In the genomic region with DNA sequence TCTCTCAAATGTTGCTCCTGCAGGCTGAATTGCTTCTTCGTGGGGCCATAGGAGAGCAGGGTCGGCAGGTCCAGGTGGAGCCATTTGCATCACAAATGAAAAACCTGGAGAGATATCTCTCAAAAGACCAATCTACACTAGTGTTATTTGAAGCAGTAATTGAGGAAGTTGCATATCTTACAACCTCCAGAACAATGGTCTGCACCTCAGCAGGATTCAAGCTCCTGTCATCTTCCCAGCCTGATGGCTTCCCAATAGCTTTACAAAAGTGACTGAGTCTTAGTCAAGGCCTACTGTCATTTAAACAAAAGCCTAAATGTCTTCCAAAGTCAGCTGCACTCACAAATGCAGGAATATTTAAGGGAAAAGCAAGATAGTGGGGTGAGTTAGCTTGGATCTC, we compare ENCODE assay signal across 39 cellular contexts.
"Had no signal": no experiment of that assay in that cellular context is flagged by ENCODE, and none has a peak within 500 bp of the region (broad histone marks: within the 10 kb centered on the region; RNA-seq: fewer than 3 reads in every experiment).

No MANE protein-coding gene starts in this region.

- H3K4me1 ChIP-seq: ascending aorta had no signal

- ATAC-seq: activated CD4-positive, alpha-beta T cell treated with anti-CD3 and anti-CD28 coated beads for 36 hours; activated CD4-positive, CD25-positive, alpha-beta regulatory T cell treated with anti-CD3 and anti-CD28 coated beads, Interleukin-2, amount 50 U/mL, for 24 hours; activated CD8-positive, alpha-beta memory T cell treated with anti-CD3 and anti-CD28 coated beads, Interleukin-2, amount 10 ng/mL, durations not matched to agents 7 days and 5 days; activated CD8-positive, alpha-beta T cell treated with anti-CD3 and anti-CD28 coated beads, Interleukin-2, amount 10 ng/mL, durations not matched to agents 7 days and 5 days; activated naive CD8-positive, alpha-beta T cell treated with anti-CD3 and anti-CD28 coated beads, Interleukin-2, amount 50 U/mL, for 24 hours had no signal

- DNase-seq: activated CD4-positive, alpha-beta memory T cell treated with anti-CD3 and anti-CD28 coated beads, Interleukin-2, amount 10 ng/mL, durations not matched to agents 7 days and 5 days; activated CD4-positive, alpha-beta T cell treated with anti-CD3 and anti-CD28 coated beads for 1 hour; activated CD4-positive, alpha-beta T cell treated with anti-CD3 and anti-CD28 coated beads for 36 hours; activated CD4-positive, alpha-beta T cell treated with anti-CD3 and anti-CD28 coated beads for 48 hours; activated CD4-positive, alpha-beta T cell treated with anti-CD3 and anti-CD28 coated beads, Interleukin-2, amount 10 ng/mL, durations not matched to agents 7 days and 5 days; activated CD4-positive, alpha-beta T cell treated with anti-CD3 and anti-CD28 coated beads, Interleukin-2, amount 50 U/mL, for 48 hours; activated CD4-positive, CD25-positive, alpha-beta regulatory T cell; activated CD8-positive, alpha-beta memory T cell treated with anti-CD3 and anti-CD28 coated beads for 24 hours; activated CD8-positive, alpha-beta memory T cell treated with anti-CD3 and anti-CD28 coated beads, Interleukin-2, amount 10 ng/mL, durations not matched to agents 7 days and 5 days; activated CD8-positive, alpha-beta memory T cell treated with anti-CD3 and anti-CD28 coated beads, Interleukin-2, amount 50 U/mL, for 48 hours; activated CD8-positive, alpha-beta T cell treated with anti-CD3 and anti-CD28 coated beads, Interleukin-2, amount 10 ng/mL, durations not matched to agents 7 days and 5 days; activated effector memory CD4-positive, alpha-beta T cell treated with Interleukin-2 at 50 U/mL for 16 hours; activated gamma-delta T cell; activated naive CD4-positive, alpha-beta T cell treated with anti-CD3 and anti-CD28 coated beads, Interleukin-2, amount 10 ng/mL, durations not matched to agents 7 days and 5 days; activated naive CD4-positive, alpha-beta T cell treated with Interleukin-2 at 50 U/mL for 16 hours; activated naive CD8-positive, alpha-beta T cell treated with anti-CD3 and anti-CD28 coated beads, Interleukin-2, amount 10 ng/mL, durations not matched to agents 7 days and 5 days; activated naive CD8-positive, alpha-beta T cell treated with anti-CD3 and anti-CD28 coated beads, Interleukin-2, amount 50 U/mL, for 24 hours; activated T-cell treated with anti-CD3 and anti-CD28 coated beads, Interleukin-2, amount 50 U/mL, for 24 hours; activated T-cell treated with anti-CD3 and anti-CD28 coated beads, Interleukin-2, amount 50 U/mL, for 48 hours; amygdala; anterior cingulate cortex; caudate nucleus; cerebellar nuclear complex; T-helper 1 cell; T-helper 2 cell; T-helper 9 cell had no signal

- H3K27me3 ChIP-seq: ascending aorta, cardiac muscle cell had no signal

- H3K4me1 Mint-ChIP-seq: activated CD4-positive, alpha-beta memory T cell treated with anti-CD3 and anti-CD28 coated beads, Interleukin-2, amount 10 ng/mL, durations not matched to agents 7 days and 5 days; activated CD4-positive, alpha-beta T cell treated with anti-CD3 and anti-CD28 coated beads for 36 hours; activated CD4-positive, alpha-beta T cell treated with anti-CD3 and anti-CD28 coated beads, Interleukin-2, amount 10 ng/mL, durations not matched to agents 7 days and 5 days; activated CD8-positive, alpha-beta memory T cell treated with anti-CD3 and anti-CD28 coated beads, Interleukin-2, amount 10 ng/mL, durations not matched to agents 7 days and 5 days; activated naive CD4-positive, alpha-beta T cell treated with anti-CD3 and anti-CD28 coated beads, Interleukin-2, amount 10 ng/mL, durations not matched to agents 7 days and 5 days; activated naive CD4-positive, alpha-beta T cell treated with anti-CD3 and anti-CD28 coated beads, Interleukin-2, amount 50 U/mL, for 24 hours; activated naive CD8-positive, alpha-beta T cell treated with anti-CD3 and anti-CD28 coated beads, Interleukin-2, amount 10 ng/mL, durations not matched to agents 7 days and 5 days; activated naive CD8-positive, alpha-beta T cell treated with anti-CD3 and anti-CD28 coated beads, Interleukin-2, amount 50 U/mL, for 24 hours; brain; central memory CD8-positive, alpha-beta T cell had no signal

- H3K4me3 Mint-ChIP-seq: activated CD4-positive, alpha-beta memory T cell treated with anti-CD3 and anti-CD28 coated beads, Interleukin-2, amount 10 ng/mL, durations not matched to agents 7 days and 5 days; activated CD4-positive, alpha-beta T cell treated with anti-CD3 and anti-CD28 coated beads for 36 hours; activated CD4-positive, alpha-beta T cell treated with anti-CD3 and anti-CD28 coated beads, Interleukin-2, amount 10 ng/mL, durations not matched to agents 7 days and 5 days; activated CD8-positive, alpha-beta memory T cell treated with anti-CD3 and anti-CD28 coated beads, Interleukin-2, amount 10 ng/mL, durations not matched to agents 7 days and 5 days; activated CD8-positive, alpha-beta T cell treated with anti-CD3 and anti-CD28 coated beads, Interleukin-2, amount 10 ng/mL, durations not matched to agents 7 days and 5 days; activated naive CD4-positive, alpha-beta T cell treated with anti-CD3 and anti-CD28 coated beads, Interleukin-2, amount 10 ng/mL, durations not matched to agents 7 days and 5 days; activated naive CD4-positive, alpha-beta T cell treated with anti-CD3 and anti-CD28 coated beads, Interleukin-2, amount 50 U/mL, for 24 hours; activated naive CD8-positive, alpha-beta T cell; activated naive CD8-positive, alpha-beta T cell treated with anti-CD3 and anti-CD28 coated beads, Interleukin-2, amount 10 ng/mL, durations not matched to agents 7 days and 5 days; activated naive CD8-positive, alpha-beta T cell treated with anti-CD3 and anti-CD28 coated beads, Interleukin-2, amount 50 U/mL, for 24 hours; activated T-cell treated with anti-CD3 and anti-CD28 coated beads, Interleukin-2, amount 50 U/mL, for 24 hours; brain; central memory CD8-positive, alpha-beta T cell; T-helper 1 cell treated with Interleukin-12 subunit alpha and Interleukin-12 subunit beta and Interleukin-4 antibody, amounts not matched to agents 30 μg/mL and 1 μg/mL, for 36 hours; T-helper 2 cell treated with Interferon-gamma antibody and Interleukin-4, amounts not matched to agents 5 μg/mL and 100 μg/mL, for 36 hours had no signal

- FAIRE-seq: bronchial epithelial cell, TTC549 had no signal

- H3K27me3 Mint-ChIP-seq: activated CD4-positive, alpha-beta memory T cell treated with anti-CD3 and anti-CD28 coated beads, Interleukin-2, amount 10 ng/mL, durations not matched to agents 7 days and 5 days; activated CD4-positive, alpha-beta T cell treated with anti-CD3 and anti-CD28 coated beads for 36 hours; activated CD4-positive, alpha-beta T cell treated with anti-CD3 and anti-CD28 coated beads, Interleukin-2, amount 10 ng/mL, durations not matched to agents 7 days and 5 days; activated CD8-positive, alpha-beta memory T cell treated with anti-CD3 and anti-CD28 coated beads, Interleukin-2, amount 10 ng/mL, durations not matched to agents 7 days and 5 days; activated naive CD4-positive, alpha-beta T cell treated with anti-CD3 and anti-CD28 coated beads, Interleukin-2, amount 10 ng/mL, durations not matched to agents 7 days and 5 days; activated naive CD4-positive, alpha-beta T cell treated with anti-CD3 and anti-CD28 coated beads, Interleukin-2, amount 50 U/mL, for 24 hours; activated naive CD8-positive, alpha-beta T cell; activated naive CD8-positive, alpha-beta T cell treated with anti-CD3 and anti-CD28 coated beads, Interleukin-2, amount 10 ng/mL, durations not matched to agents 7 days and 5 days; activated naive CD8-positive, alpha-beta T cell treated with anti-CD3 and anti-CD28 coated beads, Interleukin-2, amount 50 U/mL, for 24 hours; activated T-cell treated with anti-CD3 and anti-CD28 coated beads, Interleukin-2, amount 50 U/mL, for 24 hours; brain; central memory CD8-positive, alpha-beta T cell had no signal

- H3K36me3 Mint-ChIP-seq: activated CD8-positive, alpha-beta memory T cell treated with anti-CD3 and anti-CD28 coated beads, Interleukin-2, amount 10 ng/mL, durations not matched to agents 7 days and 5 days; activated naive CD4-positive, alpha-beta T cell treated with anti-CD3 and anti-CD28 coated beads, Interleukin-2, amount 10 ng/mL, durations not matched to agents 7 days and 5 days; activated naive CD4-positive, alpha-beta T cell treated with anti-CD3 and anti-CD28 coated beads, Interleukin-2, amount 50 U/mL, for 24 hours; activated naive CD8-positive, alpha-beta T cell; activated naive CD8-positive, alpha-beta T cell treated with anti-CD3 and anti-CD28 coated beads, Interleukin-2, amount 10 ng/mL, durations not matched to agents 7 days and 5 days; brain had no signal

- H3K9me3 Mint-ChIP-seq: activated CD4-positive, alpha-beta memory T cell treated with anti-CD3 and anti-CD28 coated beads, Interleukin-2, amount 10 ng/mL, durations not matched to agents 7 days and 5 days; activated CD4-positive, alpha-beta T cell treated with anti-CD3 and anti-CD28 coated beads, Interleukin-2, amount 10 ng/mL, durations not matched to agents 7 days and 5 days; activated naive CD8-positive, alpha-beta T cell treated with anti-CD3 and anti-CD28 coated beads, Interleukin-2, amount 50 U/mL, for 24 hours; activated T-cell treated with anti-CD3 and anti-CD28 coated beads, Interleukin-2, amount 50 U/mL, for 24 hours; brain had no signal

- H3K9me3 ChIP-seq: ascending aorta had no signal

- H3K36me3 ChIP-seq: ascending aorta, cardiac muscle cell had no signal

- H3K27ac ChIP-seq: ascending aorta, cardiac muscle cell, VCaP had no signal

- H3K27ac Mint-ChIP-seq: activated CD4-positive, alpha-beta memory T cell treated with anti-CD3 and anti-CD28 coated beads, Interleukin-2, amount 10 ng/mL, durations not matched to agents 7 days and 5 days; activated CD4-positive, alpha-beta T cell treated with anti-CD3 and anti-CD28 coated beads for 36 hours; activated CD4-positive, alpha-beta T cell treated with anti-CD3 and anti-CD28 coated beads, Interleukin-2, amount 10 ng/mL, durations not matched to agents 7 days and 5 days; activated CD8-positive, alpha-beta memory T cell treated with anti-CD3 and anti-CD28 coated beads, Interleukin-2, amount 10 ng/mL, durations not matched to agents 7 days and 5 days; activated CD8-positive, alpha-beta T cell treated with anti-CD3 and anti-CD28 coated beads, Interleukin-2, amount 10 ng/mL, durations not matched to agents 7 days and 5 days; activated naive CD4-positive, alpha-beta T cell treated with anti-CD3 and anti-CD28 coated beads, Interleukin-2, amount 10 ng/mL, durations not matched to agents 7 days and 5 days; activated naive CD4-positive, alpha-beta T cell treated with anti-CD3 and anti-CD28 coated beads, Interleukin-2, amount 50 U/mL, for 24 hours; activated naive CD8-positive, alpha-beta T cell; activated naive CD8-positive, alpha-beta T cell treated with anti-CD3 and anti-CD28 coated beads, Interleukin-2, amount 10 ng/mL, durations not matched to agents 7 days and 5 days; activated naive CD8-positive, alpha-beta T cell treated with anti-CD3 and anti-CD28 coated beads, Interleukin-2, amount 50 U/mL, for 24 hours; activated T-cell treated with anti-CD3 and anti-CD28 coated beads, Interleukin-2, amount 50 U/mL, for 24 hours; activated T-helper 2 cell treated with anti-CD3 and anti-CD28 coated beads, Interferon-gamma antibody, Interleukin-2, Interleukin-4, amounts not matched to agents 10 μg/mL and 5 μg/mL and 100 μg/mL, durations not matched to agents 14 hours and 24 hours and 36 hours; brain; T-helper 1 cell treated with Interleukin-12 subunit alpha and Interleukin-12 subunit beta and Interleukin-4 antibody, amounts not matched to agents 30 μg/mL and 1 μg/mL, for 36 hours; T-helper 2 cell treated with Interferon-gamma antibody and Interleukin-4, amounts not matched to agents 5 μg/mL and 100 μg/mL, for 36 hours had no signal

- H3K4me3 ChIP-seq: ascending aorta, cardiac muscle cell had no signal
